14 cellular contexts compared by ENCODE assay signal in the genomic region with DNA sequence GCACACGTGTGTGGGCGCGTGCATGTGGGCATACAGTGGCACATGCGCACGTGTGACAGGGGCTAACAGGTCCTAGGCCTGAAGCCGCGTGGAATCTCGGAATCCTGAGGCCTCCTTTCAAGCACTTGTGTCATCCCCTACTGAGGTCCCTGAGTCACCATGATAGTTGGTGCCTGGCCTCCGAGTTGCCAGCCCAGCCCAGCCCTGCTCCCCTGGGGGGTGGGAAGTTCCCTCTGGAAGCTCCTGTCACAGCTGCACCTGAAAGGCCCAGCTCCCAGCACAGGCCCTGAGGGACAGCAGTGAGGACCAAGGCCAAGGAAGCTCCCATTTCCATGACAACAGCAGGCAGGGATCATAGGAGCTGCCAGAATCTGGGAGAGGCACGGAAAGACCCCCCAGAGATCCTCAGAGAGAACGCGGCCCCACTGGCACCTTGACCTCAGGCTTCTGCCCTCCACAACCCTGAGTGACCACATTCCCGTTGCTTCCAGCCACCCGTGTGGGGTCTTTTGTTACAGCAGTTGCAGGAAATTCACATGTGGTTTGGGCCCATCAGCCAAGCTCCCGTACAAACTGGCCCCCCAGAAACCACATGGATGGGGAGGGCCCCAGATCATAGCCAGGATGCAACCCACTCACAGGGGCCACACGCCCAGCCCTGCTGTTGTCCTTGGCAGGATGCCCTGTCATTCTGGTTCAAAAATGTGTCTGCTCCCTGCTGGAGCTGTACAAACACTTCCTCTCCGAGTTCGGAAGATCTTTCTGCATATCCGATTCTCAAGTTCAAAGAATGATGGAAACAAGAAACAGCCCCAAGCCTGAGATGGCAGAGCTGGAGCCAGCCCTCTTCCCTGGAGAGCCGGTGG. TPM values are rescaled to one million over a fixed set of nuclear protein-coding genes. Genes with fewer than 3 reads are reported as not detected.
DNase-seq lines count a peak whose midpoint lies in the region; ATAC-seq and TF ChIP-seq lines count a peak whose summit lies in the region.
"Had no signal": no experiment of that assay in that cellular context is flagged by ENCODE, and none has a peak within 500 bp of the region (broad histone marks: within the 10 kb centered on the region; RNA-seq: fewer than 3 reads in every experiment).

No MANE protein-coding gene starts in this region.

- H2AK5ac ChIP-seq in neuronal stem cell (ENCODE audit: low read depth, low read length): peak overlapping the region; percentile 17

- no peak overlapping the region for H4K91ac ChIP-seq in neuronal stem cell (ENCODE audit: low read depth, low read length, poor library complexity)

- peaks cover 0 to 6% of the 10 kb centered on the region in 2 donors for H3K4me1 ChIP-seq in neuronal stem cell (ENCODE audit: control insufficient read depth in 2 of 2, insufficient read depth in 1 of 2, low read depth in 1 of 2, low read length in 2 of 2)

- no peak overlapping the region for H3K4ac ChIP-seq in neuronal stem cell (ENCODE audit: low read length)

- TF ChIP-seq CTCF in choroid plexus epithelial cell (conservative IDR thresholded peaks at IDR 0.05; ENCODE audit: low read depth, low read length): no peak

- H3K36me3 ChIP-seq in MG63: no peaks in the 10 kb centered on the region
- no peaks in the 10 kb centered on the region for H3K36me3 ChIP-seq in neuronal stem cell (replicated peaks in 1 of 2; ENCODE audit: control insufficient read depth in 2 of 2, insufficient read depth in 2 of 2, low read length in 2 of 2)

- H3K4me2 ChIP-seq in neuronal stem cell (ENCODE audit: insufficient read depth, low read length, poor library complexity, severe bottlenecking): no peak overlapping the region

- H3K14ac ChIP-seq in neuronal stem cell (ENCODE audit: low read length): peak overlapping the region; percentile 57

- no peak overlapping the region for H2BK5ac ChIP-seq in neuronal stem cell (ENCODE audit: low read length)

- WGBS in neuronal stem cell (ENCODE audit: extremely low coverage in 2 of 2, insufficient read length in 2 of 2, insufficient replicate concordance in 1 of 2), 2 donors: no CpG with 5 or more reads among the region's 20 CpGs

- no peak overlapping the region for H2BK12ac ChIP-seq in neuronal stem cell (ENCODE audit: low read length)

- ATAC-seq in GM18502 (IDR thresholded peaks at IDR 0.05; ENCODE audit: poor library complexity, unreplicated experiment) (no peak), GM21515 (IDR thresholded peaks at IDR 0.05; ENCODE audit: unreplicated experiment) (no peak)
- ATAC-seq: stimulated activated naive CD8-positive, alpha-beta T cell treated with anti-CD3 and anti-CD28 coated beads, Interleukin-15, amount 100 ng/mL, for 72 hours had no signal

- H4K8ac ChIP-seq in neuronal stem cell (ENCODE audit: low read depth, low read length): no peak overlapping the region

- H3K27me3 ChIP-seq in MG63 (peaks cover 2% of the 10 kb centered on the region; the same call in 1 of the 2 replicates), neuronal stem cell (ENCODE audit: control insufficient read depth in 3 of 3, insufficient read depth in 3 of 3, low read depth in 1 of 3, low read length in 3 of 3) (peaks cover 0 to 51% (median 0%) of the 10 kb centered on the region in 3 experiments)

- DNase-seq in DMS 273 (lab: John Stamatoyannopoulos, UW; ENCODE audit: unreplicated experiment) (peak; percentile 85), MG63 (peak; percentile 30), choroid plexus epithelial cell (ENCODE audit: low read depth) (peak; percentile 78), neuronal stem cell (ENCODE audit: low spot score) (no peak), HuH-7.5 (ENCODE audit: low spot score) (no peak), amniotic stem cell (lab: John Stamatoyannopoulos, UW) (no peak)
- DNase-seq: activated CD4-positive, alpha-beta T cell treated with anti-CD3 and anti-CD28 coated beads, Interleukin-2, amount 50 U/mL, for 1 hour; activated naive CD4-positive, alpha-beta T cell treated with anti-CD3 and anti-CD28 coated beads, Interleukin-2, amount 10 ng/mL, durations not matched to agents 7 days and 5 days; naive B cell; NCI-H226; stimulated activated naive CD8-positive, alpha-beta T cell treated with anti-CD3 and anti-CD28 coated beads, Interleukin-15, amount 100 ng/mL, for 72 hours; SW 1271 had no signal

- no peak overlapping the region for H2BK120ac ChIP-seq in neuronal stem cell (ENCODE audit: low read depth, low read length)

- H3K9me3 ChIP-seq in MG63 (no peaks in the 10 kb centered on the region), neuronal stem cell (replicated peaks in 1 of 2; ENCODE audit: control insufficient read depth in 2 of 2, insufficient read depth in 1 of 2, low read depth in 1 of 2, low read length in 2 of 2) (peaks cover 0 to 3% of the 10 kb centered on the region in 2 donors)

- H3K18ac ChIP-seq in neuronal stem cell (ENCODE audit: low read length): peak overlapping the region; percentile 72

- H2AFZ ChIP-seq in neuronal stem cell (ENCODE audit: low read length): no peak overlapping the region

- H3K23ac ChIP-seq in neuronal stem cell (ENCODE audit: low read depth, low read length, poor library complexity): peak overlapping the region; percentile 61

- no peak overlapping the region for H2BK15ac ChIP-seq in neuronal stem cell (ENCODE audit: low read length)

- no peaks in the 10 kb centered on the region for H3K79me1 ChIP-seq in neuronal stem cell (ENCODE audit: low read depth, low read length)

- no peak overlapping the region for H3K27ac ChIP-seq in neuronal stem cell (replicated peaks; ENCODE audit: low read length)

- H3K9ac ChIP-seq in neuronal stem cell (ENCODE audit: low read depth, low read length, poor library complexity): no peak overlapping the region

- H3K4me3 ChIP-seq in MG63: no peak overlapping the region
- H3K4me3 ChIP-seq in choroid plexus epithelial cell (ENCODE audit: low read depth, low read length): no peak overlapping the region
- H3K4me3 ChIP-seq in neuronal stem cell (ENCODE audit: low read length in 2 of 2): no peak overlapping the region

RNA-seq across cellular contexts. Expression of a gene that starts 35.2 kb away (rescaled TPM):
- total RNA-seq in MG63 (2014; rRNA removed; shearing (Covaris generic); ENCODE audit: low replicate concordance): not detected in 2 replicates
- polyA plus RNA-seq in neuronal stem cell (2013, experiment 1 of 2): not detected
- not detected for polyA plus RNA-seq in neuronal stem cell (2013, experiment 2 of 2)

Comparison
In these comparisons a context has a peak if more than half of its experiments do, and no peak if none do; other contexts are left out.
1. DNase-seq: peak in DMS 273 (single experiment), MG63 (single experiment) and choroid plexus epithelial cell (single experiment); none in neuronal stem cell (single experiment), HuH-7.5 (single experiment) and amniotic stem cell (single experiment).